12 cellular contexts compared by ENCODE assay signal in the genomic region with DNA sequence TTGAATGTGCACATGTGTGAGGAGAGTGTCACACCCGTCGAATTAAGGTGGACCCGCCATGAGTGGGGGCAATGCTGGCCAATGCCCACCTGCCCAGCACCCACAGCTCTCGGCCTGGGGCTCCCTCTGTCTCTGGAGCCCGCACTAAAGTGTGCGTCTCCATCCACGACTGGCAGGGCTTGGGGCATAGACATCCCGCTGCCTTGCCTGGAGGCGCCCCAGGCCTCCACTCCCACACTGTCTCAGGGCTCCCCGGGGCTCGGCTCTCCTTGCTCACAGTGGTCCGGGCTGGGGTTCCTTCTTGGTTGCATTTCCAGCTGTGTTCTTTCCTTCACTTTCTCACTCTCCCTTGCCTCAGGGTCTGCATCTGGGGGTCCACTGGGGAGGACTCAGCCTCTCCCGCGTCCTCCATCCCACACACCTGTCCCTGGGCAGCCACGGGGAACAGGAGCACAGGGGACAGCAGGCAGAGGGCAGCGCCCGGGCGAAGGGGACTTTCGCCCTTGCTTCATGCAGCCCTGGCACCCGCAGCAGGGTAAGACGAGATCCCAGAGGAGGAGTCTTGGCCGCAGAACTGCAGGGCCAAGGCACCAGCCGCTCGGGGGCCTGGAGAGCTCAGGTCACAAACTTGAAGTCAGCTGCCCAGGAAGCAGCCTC. TPM values are rescaled to one million over a fixed set of nuclear protein-coding genes. Genes with fewer than 3 reads are reported as not detected.
DNase-seq lines count a peak whose midpoint lies in the region; ATAC-seq and TF ChIP-seq lines count a peak whose summit lies in the region.
"Had no signal": no experiment of that assay in that cellular context is flagged by ENCODE, and none has a peak within 500 bp of the region (broad histone marks: within the 10 kb centered on the region; RNA-seq: fewer than 3 reads in every experiment).

No MANE protein-coding gene starts in this region.

- no peaks in the 10 kb centered on the region for H3K9me3 Mint-ChIP-seq in activated T-cell treated with anti-CD3 and anti-CD28 coated beads, Interleukin-2, amount 50 U/mL, for 4 hours
- peaks cover 5% of the 10 kb centered on the region for H3K9me3 Mint-ChIP-seq in stimulated activated memory B cell treated with anti-CD40 and anti-IgM and Interleukin-4, amounts not matched to agents 10 μg/mL and 1 μg/mL and 100 μg/mL, for 72 hours

- H3K4me1 Mint-ChIP-seq in activated T-cell treated with anti-CD3 and anti-CD28 coated beads, Interleukin-2, amount 50 U/mL, for 4 hours (ENCODE audit: low read depth) = peaks cover 56% of the 10 kb centered on the region
- peaks cover 37% of the 10 kb centered on the region for H3K4me1 Mint-ChIP-seq in stimulated activated memory B cell treated with anti-CD40 and anti-IgM and Interleukin-4, amounts not matched to agents 10 μg/mL and 1 μg/mL and 100 μg/mL, for 72 hours

- H3K4me3 Mint-ChIP-seq in activated T-cell treated with anti-CD3 and anti-CD28 coated beads, Interleukin-2, amount 50 U/mL, for 4 hours = peak overlapping the region; percentile 50
- no peak overlapping the region for H3K4me3 Mint-ChIP-seq in stimulated activated memory B cell treated with anti-CD40 and anti-IgM and Interleukin-4, amounts not matched to agents 10 μg/mL and 1 μg/mL and 100 μg/mL, for 72 hours

- no peaks in the 10 kb centered on the region for H3K27me3 Mint-ChIP-seq in activated T-cell treated with anti-CD3 and anti-CD28 coated beads, Interleukin-2, amount 50 U/mL, for 4 hours (ENCODE audit: low read depth)
- peaks cover 21% of the 10 kb centered on the region for H3K27me3 Mint-ChIP-seq in stimulated activated memory B cell treated with anti-CD40 and anti-IgM and Interleukin-4, amounts not matched to agents 10 μg/mL and 1 μg/mL and 100 μg/mL, for 72 hours

- intact Hi-C loops in esophagus squamous epithelium (cut with DNase I) = no loop called here

- peak overlapping the region; percentile 99 for H3K27ac ChIP-seq in RWPE1
- H3K27ac ChIP-seq in esophagus squamous epithelium = peak overlapping the region in 3 of 4 donors; percentile 24 to 32 (median 25)

- peaks cover 0 to 91% (median 2%) of the 10 kb centered on the region in 4 donors for H3K27me3 ChIP-seq in esophagus squamous epithelium
- H3K27me3 ChIP-seq: MG63 had no signal

- H3K4me3 ChIP-seq in esophagus squamous epithelium = peak overlapping the region in 1 of 4 donors; percentile 8
- H3K4me3 ChIP-seq: MG63 had no signal

- H3K27ac Mint-ChIP-seq in stimulated activated memory B cell treated with anti-CD40 and anti-IgM and Interleukin-4, amounts not matched to agents 10 μg/mL and 1 μg/mL and 100 μg/mL, for 72 hours = peak overlapping the region; percentile 87

- no peaks in the 10 kb centered on the region for H3K9me3 ChIP-seq in esophagus squamous epithelium
- H3K9me3 ChIP-seq: MG63 had no signal

- H3K36me3 Mint-ChIP-seq in activated T-cell treated with anti-CD3 and anti-CD28 coated beads, Interleukin-2, amount 50 U/mL, for 4 hours (ENCODE audit: insufficient read depth) = no peaks in the 10 kb centered on the region
- no peaks in the 10 kb centered on the region for H3K36me3 Mint-ChIP-seq in stimulated activated memory B cell treated with anti-CD40 and anti-IgM and Interleukin-4, amounts not matched to agents 10 μg/mL and 1 μg/mL and 100 μg/mL, for 72 hours

- TF ChIP-seq CTCF in RWPE1 (conservative IDR thresholded peaks at IDR 0.05; ENCODE audit: low read depth) (no peak), esophagus squamous epithelium (IDR thresholded peaks at IDR 0.05) (no peak)

- no peak for TF ChIP-seq POLR2A in esophagus squamous epithelium (IDR thresholded peaks at IDR 0.05)

- peaks cover 3 to 40% (median 22%) of the 10 kb centered on the region in 3 donors for H3K4me1 ChIP-seq in esophagus squamous epithelium

- no peaks in the 10 kb centered on the region for H3K36me3 ChIP-seq in esophagus squamous epithelium
- H3K36me3 ChIP-seq: MG63 had no signal

- CTCF ChIA-PET in RWPE1 (lab: Yijun Ruan, JAX) = interaction anchor here (0.5 to 0.8 kb wide), 2 partner anchors 19 to 72 kb away, joined by 3 read pairs; no protein-coding TSS in a partner anchor

- POLR2A ChIA-PET in RWPE1 (lab: Yijun Ruan, JAX; ENCODE audit: low non-redundant PET) = no interaction called here

- ATAC-seq in activated T-cell treated with anti-CD3 and anti-CD28 coated beads, Interleukin-2, amount 50 U/mL, for 4 hours = no peak
- no peak for ATAC-seq in stimulated activated memory B cell treated with anti-CD40 and anti-IgM and Interleukin-4, amounts not matched to agents 10 μg/mL and 1 μg/mL and 100 μg/mL, for 72 hours

- DNase-seq in activated T-cell treated with anti-CD3 and anti-CD28 coated beads, Interleukin-2, amount 50 U/mL, for 4 hours = no peak
- no peak for DNase-seq in activated T-cell treated with anti-CD3 and anti-CD28 coated beads, Interleukin-2, amount 50 U/mL, for 1 hour
- no peak for DNase-seq in RWPE1 (ENCODE audit: low spot score)
- no peak for DNase-seq in esophagus squamous epithelium (lab: John Stamatoyannopoulos, UW)
- no peak for DNase-seq in NCI-H446 treated with DMSO at 0.1 percent for 48 hours (lab: John Stamatoyannopoulos, UW)
- no peak for DNase-seq in hippocampal formation (lab: John Stamatoyannopoulos, UW)
- DNase-seq in NCI-H146 (lab: John Stamatoyannopoulos, UW) = no peak
- DNase-seq: cortex of kidney, foreskin melanocyte, left ventricle myocardium superior had no signal

- 85 to 91% methylated on average over 6 to 7 of the region's 24 CpGs for WGBS in esophagus squamous epithelium, 2 donors

RNA-seq across cellular contexts. Expression of a gene that starts 20.1 kb away (rescaled TPM):
- total RNA-seq in activated T-cell treated with anti-CD3 and anti-CD28 coated beads, Interleukin-2, amount 50 U/mL, for 4 hours = 10 to 100 TPM; 14.5 to 18.3 (median 18.1) TPM
- 10 to 100 TPM in 1 of 4 donors, 1 to 10 TPM in 3; 5.7 to 10.1 (median 9.8) TPM for total RNA-seq in esophagus squamous epithelium

RNA-seq across cellular contexts. Expression of a gene that starts 28.5 kb away (rescaled TPM):
- total RNA-seq in activated T-cell treated with anti-CD3 and anti-CD28 coated beads, Interleukin-2, amount 50 U/mL, for 4 hours = 10 to 100 TPM; 45.8 to 57.9 (median 53.9) TPM
- total RNA-seq in esophagus squamous epithelium = 10 to 100 TPM; 19.1 to 41.4 (median 27.3) TPM

RNA-seq across cellular contexts. Expression of a gene that starts 40.7 kb away (rescaled TPM):
- under 1 TPM; 0.10 to 0.33 (median 0.21) TPM for total RNA-seq in activated T-cell treated with anti-CD3 and anti-CD28 coated beads, Interleukin-2, amount 50 U/mL, for 4 hours
- total RNA-seq in esophagus squamous epithelium = 1 to 10 TPM in 2 of 4 donors, not detected in 2; 2.2 to 2.3 TPM
